10 cellular contexts compared by ENCODE assay signal in genomic region chr10:95837368-95837776, GRCh38.
DNase-seq lines count a peak whose midpoint lies in the region; ATAC-seq and TF ChIP-seq lines count a peak whose summit lies in the region.
"Had no signal": no experiment of that assay in that cellular context is flagged by ENCODE, and none has a peak within 500 bp of the region (broad histone marks: within the 10 kb centered on the region; RNA-seq: fewer than 3 reads in every experiment).

No MANE protein-coding gene starts in this region.

- POLR2A ChIA-PET in GM10248 (lab: Yijun Ruan, JAX) = interaction anchor here (0.8 to 1.5 kb wide), 8 partner anchors 8 to 174 kb away, joined by 3 to 6 read pairs (median 3); no protein-coding TSS in a partner anchor

- no peaks in the 10 kb centered on the region for H3K27me3 Mint-ChIP-seq in activated T-helper 17 cell treated with anti-CD3 and anti-CD28 coated beads, Interleukin-2, amount 50 U/mL, for 72 hours

- H4K20me1 ChIP-seq in smooth muscle cell (ENCODE audit: low read depth) = no peaks in the 10 kb centered on the region

- DNase-seq in smooth muscle cell (lab: John Stamatoyannopoulos, UW; ENCODE audit: unreplicated experiment) = no peak
- no peak for DNase-seq in dedifferentiated amniotic fluid mesenchymal stem cell (ENCODE audit: extremely low spot score)
- DNase-seq in stimulated activated CD4-positive, alpha-beta T cell treated with anti-CD3 and anti-CD28 coated beads, Interleukin-1b, Interleukin-23, amount 100 ng/mL, for 48 hours = no peak
- DNase-seq in GM10248 (ENCODE audit: extremely low spot score) = no peak
- no peak for DNase-seq in NCI-H187 treated with DMSO at 0.1 percent for 48 hours (lab: John Stamatoyannopoulos, UW)
- DNase-seq: activated naive CD4-positive, alpha-beta T cell treated with Interleukin-2 at 50 U/mL for 16 hours; KG1 had no signal

- no peak overlapping the region for H3K4me3 Mint-ChIP-seq in activated T-helper 17 cell treated with anti-CD3 and anti-CD28 coated beads, Interleukin-2, amount 50 U/mL, for 72 hours

- H3K27ac ChIP-seq in smooth muscle cell (ENCODE audit: low read depth) = peak overlapping the region; percentile 29

- H3K4me2 ChIP-seq in smooth muscle cell = no peak overlapping the region

- no peaks in the 10 kb centered on the region for H3K9me3 ChIP-seq in smooth muscle cell (replicated peaks; ENCODE audit: low read depth)

- WGBS in smooth muscle cell (ENCODE audit: low lambda C conversion rate) = 79% methylated on average over 1 of the region's 1 CpG

- no peak overlapping the region for H3K4me3 ChIP-seq in smooth muscle cell

- TF ChIP-seq CTCF in smooth muscle cell (IDR thresholded peaks at IDR 0.05; ENCODE audit: borderline replicate concordance, insufficient read depth, poor library complexity, severe bottlenecking) (no peak), GM10248 (IDR thresholded peaks at IDR 0.05; ENCODE audit: control extremely low read depth, extremely low read depth, low read depth, missing control alignments) (no peak)

- no peaks in the 10 kb centered on the region for H3K4me1 Mint-ChIP-seq in activated T-helper 17 cell treated with anti-CD3 and anti-CD28 coated beads, Interleukin-2, amount 50 U/mL, for 72 hours

- ATAC-seq in GM18909 (IDR thresholded peaks at IDR 0.05; ENCODE audit: poor library complexity, unreplicated experiment) = peak; percentile 28
- ATAC-seq in HG02759 (IDR thresholded peaks at IDR 0.05; ENCODE audit: unreplicated experiment) = peak; percentile 30
- no peak for ATAC-seq in activated T-helper 17 cell treated with anti-CD3 and anti-CD28 coated beads, Interleukin-2, amount 50 U/mL, for 72 hours (replicated peaks)

- no peaks in the 10 kb centered on the region for H3K36me3 Mint-ChIP-seq in activated T-helper 17 cell treated with anti-CD3 and anti-CD28 coated beads, Interleukin-2, amount 50 U/mL, for 72 hours (ENCODE audit: low read depth)

- H3K27me3 ChIP-seq in smooth muscle cell (ENCODE audit: low read depth) = no peaks in the 10 kb centered on the region

- no peak overlapping the region for H3K9ac ChIP-seq in smooth muscle cell (ENCODE audit: low read depth)

- peaks cover 11% of the 10 kb centered on the region for H3K4me1 ChIP-seq in smooth muscle cell (ENCODE audit: low read depth)

- H2AFZ ChIP-seq in smooth muscle cell (ENCODE audit: low read depth) = peak overlapping the region; percentile 18

- no peaks in the 10 kb centered on the region for H3K9me3 Mint-ChIP-seq in activated T-helper 17 cell treated with anti-CD3 and anti-CD28 coated beads, Interleukin-2, amount 50 U/mL, for 72 hours

- H3K27ac Mint-ChIP-seq in activated T-helper 17 cell treated with anti-CD3 and anti-CD28 coated beads, Interleukin-2, amount 50 U/mL, for 72 hours = peak overlapping the region; percentile 11

- H3K36me3 ChIP-seq in smooth muscle cell (ENCODE audit: low read depth) = no peaks in the 10 kb centered on the region

- CTCF ChIA-PET in GM10248 (lab: Yijun Ruan, JAX) = interaction anchor here (0.8 to 16.0 kb wide), 10 partner anchors 12 to 148 kb away, joined by 3 to 305 read pairs (median 5); partner anchors contain the start of genes ENTPD1 and TCTN3

- H3F3A ChIP-seq in smooth muscle cell (ENCODE audit: low read depth) = peaks cover 17% of the 10 kb centered on the region

- H3K79me2 ChIP-seq in smooth muscle cell (ENCODE audit: low read depth) = no peaks in the 10 kb centered on the region
